Comparison of ENCODE assay signal across 21 cellular contexts in the genomic region with DNA sequence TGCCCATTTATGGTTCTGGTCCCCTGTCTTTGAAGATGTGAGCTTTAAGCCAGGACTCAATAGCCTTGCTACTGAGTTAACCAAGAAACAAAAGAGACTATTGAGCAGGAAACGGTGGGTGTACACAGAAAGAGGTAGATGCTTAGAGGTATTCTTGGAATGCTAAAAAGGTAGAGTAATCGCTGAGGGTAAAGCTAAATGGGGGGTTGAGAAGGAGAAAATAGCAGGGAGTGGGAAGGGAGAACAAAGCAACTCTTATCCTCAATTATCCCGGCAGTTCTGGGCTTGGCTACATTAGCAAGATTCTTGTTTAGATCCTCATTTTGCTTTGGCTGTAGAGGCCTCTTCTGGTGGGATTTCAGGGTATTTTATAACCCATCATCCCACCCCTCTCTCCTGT.
DNase-seq lines count a peak whose midpoint lies in the region; ATAC-seq and TF ChIP-seq lines count a peak whose summit lies in the region.
"Had no signal": no experiment of that assay in that cellular context is flagged by ENCODE, and none has a peak within 500 bp of the region (broad histone marks: within the 10 kb centered on the region; RNA-seq: fewer than 3 reads in every experiment).

No MANE protein-coding gene starts in this region.

- H3K36me3 ChIP-seq in GM23338 (ENCODE audit: insufficient read depth) (no peaks in the 10 kb centered on the region), SJCRH30 (no peaks in the 10 kb centered on the region)
- H3K36me3 ChIP-seq: heart left ventricle, lower lobe of right lung, Peyer's patch had no signal

- no peaks in the 10 kb centered on the region for H3F3A ChIP-seq in GM23338 (replicated peaks; ENCODE audit: low read depth)

- H3K4me2 ChIP-seq in GM23338: no peak overlapping the region

- peaks cover 23% of the 10 kb centered on the region for H3K9me3 Mint-ChIP-seq in GM23338
- H3K9me3 Mint-ChIP-seq: activated CD4-positive, alpha-beta memory T cell treated with anti-CD3 and anti-CD28 coated beads for 36 hours; T-helper 2 cell treated with Interferon-gamma antibody and Interleukin-4, amounts not matched to agents 5 μg/mL and 100 μg/mL, for 36 hours had no signal

- H3K27ac Mint-ChIP-seq in GM23338: no peak overlapping the region
- H3K27ac Mint-ChIP-seq: activated B cell treated with CpG ODN at 0.5 μM for 24 hours; activated CD4-positive, alpha-beta memory T cell treated with anti-CD3 and anti-CD28 coated beads for 36 hours; stimulated activated memory B cell treated with anti-CD40 and anti-IgM and Interleukin-4, amounts not matched to agents 10 μg/mL and 1 μg/mL and 100 μg/mL, for 72 hours; T-helper 2 cell treated with Interferon-gamma antibody and Interleukin-4, amounts not matched to agents 5 μg/mL and 100 μg/mL, for 36 hours had no signal

- H3K4me1 ChIP-seq in GM23338 (ENCODE audit: insufficient read depth) (no peaks in the 10 kb centered on the region; the same call in 1 of the 2 replicates), SJCRH30 (peaks cover 13% of the 10 kb centered on the region)
- H3K4me1 ChIP-seq: lower lobe of right lung, Peyer's patch had no signal

- H3K9me2 ChIP-seq in GM23338 (ENCODE audit: insufficient read depth): peaks cover 18% of the 10 kb centered on the region

- DNase-seq in GM23338 (ENCODE audit: low spot score) (peak; percentile 35), SJCRH30 (peak in 1 of 2 experiments; percentile 6), iPS-NIHi7 (ENCODE audit: extremely low spot score) (peak; percentile 29), putamen (ENCODE audit: low spot score) (peak; percentile 81)
- DNase-seq in activated naive CD4-positive, alpha-beta T cell treated with Interleukin-2 at 50 U/mL for 16 hours: no peak
- no peak for DNase-seq in activated CD4-positive, alpha-beta T cell treated with anti-CD3 and anti-CD28 coated beads for 4 hours
- DNase-seq: activated B cell treated with CpG ODN at 0.5 μM for 24 hours; activated CD4-positive, alpha-beta memory T cell treated with anti-CD3 and anti-CD28 coated beads for 36 hours; activated gamma-delta T cell; CD8-positive, alpha-beta memory T cell; DMS79; HCEC 1CT; lower lobe of right lung; naive B cell; NCI-H146; Peyer's patch had no signal

- H3K4me3 Mint-ChIP-seq in GM23338: no peak overlapping the region
- H3K4me3 Mint-ChIP-seq: activated B cell treated with CpG ODN at 0.5 μM for 24 hours; activated CD4-positive, alpha-beta memory T cell treated with anti-CD3 and anti-CD28 coated beads for 36 hours; CD8-positive, alpha-beta memory T cell; stimulated activated memory B cell treated with anti-CD40 and anti-IgM and Interleukin-4, amounts not matched to agents 10 μg/mL and 1 μg/mL and 100 μg/mL, for 72 hours; T-helper 2 cell treated with Interferon-gamma antibody and Interleukin-4, amounts not matched to agents 5 μg/mL and 100 μg/mL, for 36 hours had no signal

- H3K79me2 ChIP-seq in GM23338 (replicated peaks; ENCODE audit: insufficient read depth): no peaks in the 10 kb centered on the region

- peak; percentile 60 for ATAC-seq in GM23338
- no peak for ATAC-seq in GM18907 (IDR thresholded peaks at IDR 0.05; ENCODE audit: unreplicated experiment)
- ATAC-seq: lower lobe of right lung; stimulated activated memory B cell treated with anti-CD40 and anti-IgM and Interleukin-4, amounts not matched to agents 10 μg/mL and 1 μg/mL and 100 μg/mL, for 72 hours had no signal

- no peaks in the 10 kb centered on the region for H3K27me3 ChIP-seq in GM23338 (ENCODE audit: insufficient read depth)
- H3K27me3 ChIP-seq in SJCRH30: no peaks in the 10 kb centered on the region
- H3K27me3 ChIP-seq: heart left ventricle, Peyer's patch had no signal

- H3K27ac ChIP-seq in GM23338 (ENCODE audit: low read depth) (no peak overlapping the region; the same call in 1 of the 2 replicates), SJCRH30 (peak overlapping the region; percentile 6; the same call in 1 of the 2 replicates)
- H3K27ac ChIP-seq: coronary artery, lower lobe of right lung, Peyer's patch had no signal

- H4K20me1 ChIP-seq in GM23338 (replicated peaks; ENCODE audit: insufficient read depth): no peaks in the 10 kb centered on the region

- H3K27me3 Mint-ChIP-seq in GM23338 (ENCODE audit: insufficient read depth, low read depth, poor library complexity): peaks cover 2% of the 10 kb centered on the region
- H3K27me3 Mint-ChIP-seq: activated B cell treated with CpG ODN at 0.5 μM for 24 hours had no signal

- H3K9me3 ChIP-seq in SJCRH30 (replicated peaks): no peaks in the 10 kb centered on the region
- H3K9me3 ChIP-seq: heart left ventricle, lower lobe of right lung had no signal

- H3K4me3 ChIP-seq in GM23338: no peak overlapping the region
- no peak overlapping the region for H3K4me3 ChIP-seq in SJCRH30
- H3K4me3 ChIP-seq: coronary artery, heart left ventricle, lower lobe of right lung, Peyer's patch had no signal

- no peak overlapping the region for H2AFZ ChIP-seq in GM23338

- peaks cover 14% of the 10 kb centered on the region; the same call in 2 of the 3 replicates for H3K36me3 Mint-ChIP-seq in GM23338 (ENCODE audit: low read depth)
- H3K36me3 Mint-ChIP-seq: activated CD4-positive, alpha-beta memory T cell treated with anti-CD3 and anti-CD28 coated beads for 36 hours; CD8-positive, alpha-beta memory T cell; stimulated activated memory B cell treated with anti-CD40 and anti-IgM and Interleukin-4, amounts not matched to agents 10 μg/mL and 1 μg/mL and 100 μg/mL, for 72 hours had no signal

- TF ChIP-seq CTCF in GM23338 (conservative IDR thresholded peaks at IDR 0.05; ENCODE audit: low read depth in 2 of 2): no peak

- H3K4me1 Mint-ChIP-seq in GM23338: peaks cover 9% of the 10 kb centered on the region
- H3K4me1 Mint-ChIP-seq: CD8-positive, alpha-beta memory T cell; stimulated activated memory B cell treated with anti-CD40 and anti-IgM and Interleukin-4, amounts not matched to agents 10 μg/mL and 1 μg/mL and 100 μg/mL, for 72 hours had no signal

TF ChIP-seq in GM23338, 12 proteins besides CTCF, POLR2A, EP300 and RAD21 (continues in another document):
- no peak for TF ChIP-seq ZNF114 (CRISPR knock-in tag; IDR thresholded peaks at IDR 0.05)
- TF ChIP-seq ZNF331 (CRISPR knock-in tag; IDR thresholded peaks at IDR 0.05; ENCODE audit: low read depth): no peak
- TF ChIP-seq, protein P1, sequence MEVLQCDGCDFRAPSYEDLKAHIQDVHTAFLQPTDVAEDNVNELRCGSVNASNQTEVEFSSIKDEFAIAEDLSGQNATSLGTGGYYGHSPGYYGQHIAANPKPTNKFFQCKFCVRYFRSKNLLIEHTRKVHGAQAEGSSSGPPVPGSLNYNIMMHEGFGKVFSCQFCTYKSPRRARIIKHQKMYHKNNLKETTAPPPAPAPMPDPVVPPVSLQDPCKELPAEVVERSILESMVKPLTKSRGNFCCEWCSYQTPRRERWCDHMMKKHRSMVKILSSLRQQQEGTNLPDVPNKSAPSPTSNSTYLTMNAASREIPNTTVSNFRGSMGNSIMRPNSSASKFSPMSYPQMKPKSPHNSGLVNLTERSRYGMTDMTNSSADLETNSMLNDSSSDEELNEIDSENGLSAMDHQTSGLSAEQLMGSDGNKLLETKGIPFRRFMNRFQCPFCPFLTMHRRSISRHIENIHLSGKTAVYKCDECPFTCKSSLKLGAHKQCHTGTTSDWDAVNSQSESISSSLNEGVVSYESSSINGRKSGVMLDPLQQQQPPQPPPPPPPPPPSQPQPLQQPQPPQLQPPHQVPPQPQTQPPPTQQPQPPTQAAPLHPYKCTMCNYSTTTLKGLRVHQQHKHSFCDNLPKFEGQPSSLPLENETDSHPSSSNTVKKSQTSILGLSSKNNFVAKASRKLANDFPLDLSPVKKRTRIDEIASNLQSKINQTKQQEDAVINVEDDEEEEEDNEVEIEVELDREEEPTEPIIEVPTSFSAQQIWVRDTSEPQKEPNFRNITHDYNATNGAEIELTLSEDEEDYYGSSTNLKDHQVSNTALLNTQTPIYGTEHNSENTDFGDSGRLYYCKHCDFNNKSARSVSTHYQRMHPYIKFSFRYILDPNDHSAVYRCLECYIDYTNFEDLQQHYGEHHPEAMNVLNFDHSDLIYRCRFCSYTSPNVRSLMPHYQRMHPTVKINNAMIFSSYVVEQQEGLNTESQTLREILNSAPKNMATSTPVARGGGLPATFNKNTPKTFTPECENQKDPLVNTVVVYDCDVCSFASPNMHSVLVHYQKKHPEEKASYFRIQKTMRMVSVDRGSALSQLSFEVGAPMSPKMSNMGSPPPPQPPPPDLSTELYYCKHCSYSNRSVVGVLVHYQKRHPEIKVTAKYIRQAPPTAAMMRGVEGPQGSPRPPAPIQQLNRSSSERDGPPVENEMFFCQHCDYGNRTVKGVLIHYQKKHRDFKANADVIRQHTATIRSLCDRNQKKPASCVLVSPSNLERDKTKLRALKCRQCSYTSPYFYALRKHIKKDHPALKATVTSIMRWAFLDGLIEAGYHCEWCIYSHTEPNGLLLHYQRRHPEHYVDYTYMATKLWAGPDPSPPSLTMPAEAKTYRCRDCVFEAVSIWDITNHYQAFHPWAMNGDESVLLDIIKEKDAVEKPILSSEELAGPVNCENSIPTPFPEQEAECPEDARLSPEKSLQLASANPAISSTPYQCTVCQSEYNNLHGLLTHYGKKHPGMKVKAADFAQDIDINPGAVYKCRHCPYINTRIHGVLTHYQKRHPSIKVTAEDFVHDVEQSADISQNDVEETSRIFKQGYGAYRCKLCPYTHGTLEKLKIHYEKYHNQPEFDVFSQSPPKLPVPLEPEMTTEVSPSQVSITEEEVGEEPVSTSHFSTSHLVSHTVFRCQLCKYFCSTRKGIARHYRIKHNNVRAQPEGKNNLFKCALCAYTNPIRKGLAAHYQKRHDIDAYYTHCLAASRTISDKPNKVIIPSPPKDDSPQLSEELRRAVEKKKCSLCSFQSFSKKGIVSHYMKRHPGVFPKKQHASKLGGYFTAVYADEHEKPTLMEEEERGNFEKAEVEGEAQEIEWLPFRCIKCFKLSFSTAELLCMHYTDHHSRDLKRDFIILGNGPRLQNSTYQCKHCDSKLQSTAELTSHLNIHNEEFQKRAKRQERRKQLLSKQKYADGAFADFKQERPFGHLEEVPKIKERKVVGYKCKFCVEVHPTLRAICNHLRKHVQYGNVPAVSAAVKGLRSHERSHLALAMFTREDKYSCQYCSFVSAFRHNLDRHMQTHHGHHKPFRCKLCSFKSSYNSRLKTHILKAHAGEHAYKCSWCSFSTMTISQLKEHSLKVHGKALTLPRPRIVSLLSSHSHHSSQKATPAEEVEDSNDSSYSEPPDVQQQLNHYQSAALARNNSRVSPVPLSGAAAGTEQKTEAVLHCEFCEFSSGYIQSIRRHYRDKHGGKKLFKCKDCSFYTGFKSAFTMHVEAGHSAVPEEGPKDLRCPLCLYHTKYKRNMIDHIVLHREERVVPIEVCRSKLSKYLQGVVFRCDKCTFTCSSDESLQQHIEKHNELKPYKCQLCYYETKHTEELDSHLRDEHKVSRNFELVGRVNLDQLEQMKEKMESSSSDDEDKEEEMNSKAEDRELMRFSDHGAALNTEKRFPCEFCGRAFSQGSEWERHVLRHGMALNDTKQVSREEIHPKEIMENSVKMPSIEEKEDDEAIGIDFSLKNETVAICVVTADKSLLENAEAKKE (CRISPR knock-in tag; IDR thresholded peaks at IDR 0.05): 0 out of 2 replicates have a peak, but pooled peaks have one; percentile 25
- no peak for TF ChIP-seq STAT1 (IDR thresholded peaks at IDR 0.05; ENCODE audit: unreplicated experiment)
- no peak for TF ChIP-seq POLR2AphosphoS5 (IDR thresholded peaks at IDR 0.05; ENCODE audit: low read depth)

Comparison
In these comparisons a context has a peak if more than half of its experiments do, and no peak if none do; other contexts are left out.
1. DNase-seq: peak in GM23338 (single experiment), iPS-NIHi7 (single experiment) and putamen (single experiment); none in activated naive CD4-positive, alpha-beta T cell treated with Interleukin-2 at 50 U/mL for 16 hours (single experiment) and activated CD4-positive, alpha-beta T cell treated with anti-CD3 and anti-CD28 coated beads for 4 hours (0 of 2).